11 cellular contexts compared by ENCODE assay signal in the genomic region with DNA sequence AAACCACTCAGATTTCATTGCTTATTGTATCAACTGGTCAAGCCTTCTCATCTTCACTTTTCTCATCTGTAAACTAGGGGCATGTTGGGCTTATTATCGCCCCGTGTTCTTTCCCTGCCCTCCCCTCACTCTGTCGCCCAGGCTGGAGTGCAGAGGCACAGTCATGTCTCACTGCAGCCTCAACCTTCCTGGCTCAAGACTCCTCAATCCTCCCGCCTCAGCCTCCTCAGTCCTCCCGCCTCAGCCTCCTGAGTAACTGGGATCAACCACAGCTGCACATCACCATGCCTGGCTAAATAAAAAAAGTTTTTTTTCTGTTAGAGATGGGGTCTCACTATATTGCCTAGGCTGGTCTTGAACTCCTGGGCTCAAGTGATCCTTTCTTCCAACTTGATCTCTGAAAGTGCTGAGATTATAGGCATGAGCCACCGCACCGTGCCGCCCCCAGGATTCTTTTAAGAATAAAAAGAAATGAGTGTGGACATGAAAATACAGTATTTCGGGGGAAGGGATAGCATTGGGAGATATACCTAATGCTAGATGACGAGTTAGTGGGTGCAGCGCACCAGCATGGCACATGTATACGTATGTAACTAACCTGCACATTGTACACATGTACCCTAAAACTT. TPM values are rescaled to one million over a fixed set of nuclear protein-coding genes. Genes with fewer than 3 reads are reported as not detected.
DNase-seq lines count a peak whose midpoint lies in the region; ATAC-seq and TF ChIP-seq lines count a peak whose summit lies in the region.
"Had no signal": no experiment of that assay in that cellular context is flagged by ENCODE, and none has a peak within 500 bp of the region (broad histone marks: within the 10 kb centered on the region; RNA-seq: fewer than 3 reads in every experiment).

No MANE protein-coding gene starts in this region.

- H4K8ac ChIP-seq in mesenchymal stem cell (ENCODE audit: low read length) = no peak overlapping the region

- no peak overlapping the region for H2AK5ac ChIP-seq in mesenchymal stem cell (ENCODE audit: low read length, severe bottlenecking)

- no peak overlapping the region for H3K4ac ChIP-seq in mesenchymal stem cell (ENCODE audit: low read depth in 1 of 2, low read length in 2 of 2)

- H3K27ac ChIP-seq in heart right ventricle = peak overlapping the region in 5 of 10 donors; percentile 1 to 96 (median 92)
- H3K27ac ChIP-seq in mesenchymal stem cell (ENCODE audit: low read length, poor library complexity, severe bottlenecking) = no peak overlapping the region
- H3K27ac ChIP-seq in upper lobe of right lung = peak overlapping the region; percentile 26

- no peak overlapping the region for H2BK15ac ChIP-seq in mesenchymal stem cell (ENCODE audit: low read depth, poor library complexity, severe bottlenecking)

- intact Hi-C loops in heart right ventricle (cut with DNase I) (loop anchor here in 2 of 10 donors (5.0 kb wide), 2 partner anchors 33 to 37 kb away; a partner anchor contains a TSS), Right ventricle myocardium superior (cut with DNase I) (loop anchor here (5.0 kb wide), 1 partner anchor 37 kb away; a partner anchor contains a TSS), upper lobe of right lung (cut with DNase I) (no loop called here)

- in situ Hi-C loops in astrocyte of the cerebellum (cut with HindIII; ENCODE audit: low sequenced_read_pairs) = no loop called here

- 76 to 81% methylated on average over 12 of the region's 12 CpGs for WGBS in heart right ventricle, 2 donors
- WGBS in mesenchymal stem cell = 74% methylated on average over 6 of the region's 12 CpGs

- no peak overlapping the region for H2BK5ac ChIP-seq in mesenchymal stem cell (ENCODE audit: low read depth, low read length, poor library complexity, severe bottlenecking)

- peak overlapping the region; percentile 86 for H3K4me2 ChIP-seq in mesenchymal stem cell (ENCODE audit: low read length, poor library complexity, severe bottlenecking)

- H3K9me3 ChIP-seq in heart right ventricle = no peaks in the 10 kb centered on the region
- no peaks in the 10 kb centered on the region for H3K9me3 ChIP-seq in mesenchymal stem cell (ENCODE audit: control insufficient read depth, low read length)
- H3K9me3 ChIP-seq in upper lobe of right lung = no peaks in the 10 kb centered on the region

- no peak overlapping the region for H2BK120ac ChIP-seq in mesenchymal stem cell (ENCODE audit: low read depth, low read length)

- no peak overlapping the region for H2BK12ac ChIP-seq in mesenchymal stem cell (ENCODE audit: low read length in 2 of 2)

- peak overlapping the region in 6 of 10 donors; percentile 67 to 85 (median 74) for H3K4me3 ChIP-seq in heart right ventricle
- peak overlapping the region; percentile 76 for H3K4me3 ChIP-seq in astrocyte of the cerebellum (ENCODE audit: low read depth, low read length)
- H3K4me3 ChIP-seq in mesenchymal stem cell (ENCODE audit: insufficient read depth in 1 of 2, low read depth in 1 of 2, low read length in 2 of 2) = peak overlapping the region in 1 of 2 experiments; percentile 92
- H3K4me3 ChIP-seq in upper lobe of right lung = peak overlapping the region; percentile 72
- H3K4me3 ChIP-seq in H7 (ENCODE audit: insufficient read depth, low read depth, low read length) = no peak overlapping the region

- peak overlapping the region; percentile 92 for H3K9ac ChIP-seq in mesenchymal stem cell (ENCODE audit: low read length)

- H3K27me3 ChIP-seq in heart right ventricle = no peaks in the 10 kb centered on the region
- H3K27me3 ChIP-seq in mesenchymal stem cell (ENCODE audit: control insufficient read depth in 1 of 2, insufficient read depth in 1 of 2, low read length in 2 of 2) = no peaks in the 10 kb centered on the region
- H3K27me3 ChIP-seq in upper lobe of right lung = no peaks in the 10 kb centered on the region
- no peaks in the 10 kb centered on the region for H3K27me3 ChIP-seq in H7 (ENCODE audit: control insufficient read depth, insufficient read depth, low read length)

- no peak overlapping the region for H2AFZ ChIP-seq in mesenchymal stem cell (ENCODE audit: low read depth, low read length)

- H3K23ac ChIP-seq in mesenchymal stem cell (ENCODE audit: low read length in 2 of 2) = peak overlapping the region in 1 of 2 experiments; percentile 83

- no peak overlapping the region for H3K18ac ChIP-seq in mesenchymal stem cell (ENCODE audit: low read depth in 1 of 2, low read length in 2 of 2)

- ATAC-seq in heart right ventricle (no peak), Right ventricle myocardium superior (ENCODE audit: poor library complexity) (no peak), upper lobe of right lung (no peak), GM21360 (IDR thresholded peaks at IDR 0.05; ENCODE audit: unreplicated experiment) (no peak)

- no peak overlapping the region for H3K14ac ChIP-seq in mesenchymal stem cell (ENCODE audit: low read length in 2 of 2)

- H3K4me1 ChIP-seq in heart right ventricle (peaks cover 8 to 74% (median 53%) of the 10 kb centered on the region in 9 donors), mesenchymal stem cell (ENCODE audit: control insufficient read depth, insufficient read depth, low read depth, low read length) (peaks cover 8% of the 10 kb centered on the region), upper lobe of right lung (peaks cover 59% of the 10 kb centered on the region)

- H3K79me1 ChIP-seq in mesenchymal stem cell (replicated peaks; ENCODE audit: low read length, poor library complexity, severe bottlenecking) = no peaks in the 10 kb centered on the region

- TF ChIP-seq CTCF in heart right ventricle (IDR thresholded peaks at IDR 0.05) (no peak), astrocyte of the cerebellum (IDR thresholded peaks at IDR 0.05; ENCODE audit: low read depth, low read length, missing control alignments) (no peak), upper lobe of right lung (IDR thresholded peaks at IDR 0.05) (no peak)

- peaks cover 0 to 52% (median 3%) of the 10 kb centered on the region in 9 donors for H3K36me3 ChIP-seq in heart right ventricle
- peaks cover 12 to 25% of the 10 kb centered on the region in 2 experiments for H3K36me3 ChIP-seq in mesenchymal stem cell (ENCODE audit: control insufficient read depth in 1 of 2, insufficient read depth in 2 of 2, low read depth in 1 of 2, low read length in 2 of 2)
- peaks cover 15% of the 10 kb centered on the region for H3K36me3 ChIP-seq in upper lobe of right lung
- H3K36me3 ChIP-seq in H7 (replicated peaks; ENCODE audit: control insufficient read depth, insufficient read depth, low read length) = no peaks in the 10 kb centered on the region; the same call in 1 of the 2 replicates

- DNase-seq in heart right ventricle (no peak), Right ventricle myocardium superior (no peak), astrocyte of the cerebellum (ENCODE audit: low read depth) (no peak), mesenchymal stem cell (no peak), upper lobe of right lung (no peak), NCI-H2196 treated with DMSO at 0.1 percent for 48 hours (lab: John Stamatoyannopoulos, UW; ENCODE audit: unreplicated experiment) (no peak), H7 (no peak)
- DNase-seq: activated naive CD4-positive, alpha-beta T cell treated with Interleukin-2 at 50 U/mL for 16 hours; occipital lobe had no signal

- H4K91ac ChIP-seq in mesenchymal stem cell (ENCODE audit: low read length) = no peak overlapping the region

RNA-seq across cellular contexts. Expression of a gene that starts 2.0 kb away (rescaled TPM):
- total RNA-seq in heart right ventricle (10 to 100 TPM in 9 of 10 donors, 1 to 10 TPM in 1; 10.0 to 15.3 (median 12.5) TPM), Right ventricle myocardium superior (10.4 TPM), upper lobe of right lung (24.4 TPM)
- 1 to 10 TPM; 5.5 to 9.4 TPM for polyA plus RNA-seq in heart right ventricle
- polyA plus RNA-seq in mesenchymal stem cell (2013, experiment 1 of 2) = 19.0 TPM
- 20.0 TPM for polyA plus RNA-seq in mesenchymal stem cell (2013, experiment 2 of 2)
- total RNA-seq in H7 (2014; rRNA removed; shearing (Covaris generic)) = 21.5 and 22.3 TPM in 2 replicates

RNA-seq across cellular contexts. Expression of a gene that starts 35.9 kb away (rescaled TPM):
- 100 to 1,000 TPM; 372 to 659 (median 492) TPM for total RNA-seq in heart right ventricle
- 100 to 1,000 TPM in 1 of 2 donors, 10 to 100 TPM in 1; 90.9 to 212 TPM for polyA plus RNA-seq in heart right ventricle
- 471 TPM for total RNA-seq in Right ventricle myocardium superior
- polyA plus RNA-seq in mesenchymal stem cell (2013, experiment 1 of 2) = 661 TPM
- 646 TPM for polyA plus RNA-seq in mesenchymal stem cell (2013, experiment 2 of 2)
- total RNA-seq in upper lobe of right lung = 630 TPM
- total RNA-seq in H7 (2014; rRNA removed; shearing (Covaris generic)) = 263 and 304 TPM in 2 replicates

RNA-seq across cellular contexts. Expression of a gene that starts 53.8 kb away (rescaled TPM):
- total RNA-seq in heart right ventricle (not detected), Right ventricle myocardium superior (not detected), upper lobe of right lung (not detected)
- polyA plus RNA-seq in heart right ventricle = under 1 TPM in 1 of 2 donors, not detected in 1; 0.06 TPM
- polyA plus RNA-seq in mesenchymal stem cell (2013, experiment 1 of 2) = not detected
- polyA plus RNA-seq in mesenchymal stem cell (2013, experiment 2 of 2) = not detected
- 0.44 TPM in 1 of 2 replicates, not detected in the other for total RNA-seq in H7 (2014; rRNA removed; shearing (Covaris generic))
- total RNA-seq: NCI-H460, occipital lobe had no signal

RNA-seq across cellular contexts. Expression of a gene that starts 59.1 kb away (rescaled TPM):
- total RNA-seq in heart right ventricle (10 to 100 TPM in 3 of 10 donors, 1 to 10 TPM in 7; 5.4 to 10.6 (median 7.9) TPM), Right ventricle myocardium superior (7.6 TPM), upper lobe of right lung (22.6 TPM)
- polyA plus RNA-seq in heart right ventricle = 10 to 100 TPM; 10.5 to 20.0 TPM
- 0.22 TPM for polyA plus RNA-seq in mesenchymal stem cell (2013, experiment 1 of 2)
- 0.29 TPM for polyA plus RNA-seq in mesenchymal stem cell (2013, experiment 2 of 2)
- total RNA-seq in H7 (2014; rRNA removed; shearing (Covaris generic)) = 0.67 and 5.1 TPM in 2 replicates
